ENCODE assay signal across 35 cellular contexts in genomic region chr16:35642322-35642835, GRCh38.
DNase-seq lines count a peak whose midpoint lies in the region; ATAC-seq and TF ChIP-seq lines count a peak whose summit lies in the region.
"Had no signal": no experiment of that assay in that cellular context is flagged by ENCODE, and none has a peak within 500 bp of the region (broad histone marks: within the 10 kb centered on the region; RNA-seq: fewer than 3 reads in every experiment).

No MANE protein-coding gene starts in this region.

- no peak overlapping the region for H3K4me2 ChIP-seq in trophoblast cell (ENCODE audit: low read length)
- H3K4me2 ChIP-seq: A549; BLaER1; BLaER1 treated with 17β-estradiol and CSF1 and Interleukin-3, amounts not matched to agents 10 nM and 100 nM had no signal

- no peak overlapping the region for H2AFZ ChIP-seq in trophoblast cell (ENCODE audit: insufficient read depth, low read length, poor library complexity)

- no peak for TF ChIP-seq EP300 in esophagus muscularis mucosa (IDR thresholded peaks at IDR 0.05)

- no peak overlapping the region for H3K9ac ChIP-seq in trophoblast cell (ENCODE audit: low read length)
- H3K9ac ChIP-seq: BLaER1; BLaER1 treated with 17β-estradiol and CSF1 and Interleukin-3, amounts not matched to agents 10 nM and 100 nM had no signal

- H4K8ac ChIP-seq in trophoblast cell (ENCODE audit: low read depth, low read length): no peak overlapping the region

- H3K36me3 Mint-ChIP-seq in osteocyte (ENCODE audit: unreplicated experiment): no peaks in the 10 kb centered on the region
- H3K36me3 Mint-ChIP-seq in stimulated activated naive B cell treated with anti-CD40 and anti-IgM and Interleukin-4, amounts not matched to agents 10 μg/mL and 1 μg/mL and 100 μg/mL, for 72 hours: no peaks in the 10 kb centered on the region
- H3K36me3 Mint-ChIP-seq: CD14-positive monocyte; CD4-positive, alpha-beta memory T cell; CD4-positive, CD25-positive, alpha-beta regulatory T cell; CD8-positive, alpha-beta memory T cell; CD8-positive, alpha-beta T cell had no signal

- no peak overlapping the region for H4K12ac ChIP-seq in trophoblast cell (ENCODE audit: low read depth, low read length)

- H3K4me1 ChIP-seq in esophagus muscularis mucosa (no peaks in the 10 kb centered on the region), trophoblast cell (ENCODE audit: control insufficient read depth in 1 of 2, insufficient read depth in 2 of 2, low read length in 2 of 2) (no peaks in the 10 kb centered on the region)
- H3K4me1 ChIP-seq: A549, BE2C, Caco-2 had no signal

- H3K9me3 Mint-ChIP-seq in osteocyte (ENCODE audit: unreplicated experiment): peaks cover 60% of the 10 kb centered on the region
- peaks cover 15 to 22% of the 10 kb centered on the region in 2 donors for H3K9me3 Mint-ChIP-seq in stimulated activated naive B cell treated with anti-CD40 and anti-IgM and Interleukin-4, amounts not matched to agents 10 μg/mL and 1 μg/mL and 100 μg/mL, for 72 hours

- H3K23ac ChIP-seq in trophoblast cell (ENCODE audit: low read length): no peak overlapping the region

- no peak for TF ChIP-seq POLR2A in esophagus muscularis mucosa (IDR thresholded peaks at IDR 0.05; ENCODE audit: low read depth)

- H3K27ac ChIP-seq in coronary artery: no peak overlapping the region
- H3K27ac ChIP-seq in esophagus muscularis mucosa (replicated peaks in 1 of 4): no peak overlapping the region
- H3K27ac ChIP-seq in trophoblast cell (ENCODE audit: low read depth, low read length): no peak overlapping the region
- H3K27ac ChIP-seq: 22Rv1; A549; BLaER1; BLaER1 treated with 17β-estradiol and CSF1 and Interleukin-3, amounts not matched to agents 10 nM and 100 nM; C4-2B had no signal

- TF ChIP-seq CTCF in coronary artery (IDR thresholded peaks at IDR 0.05) (no peak), esophagus muscularis mucosa (IDR thresholded peaks at IDR 0.05) (no peak), osteocyte (IDR thresholded peaks at IDR 0.05) (no peak)

- no peaks in the 10 kb centered on the region for H3K36me3 ChIP-seq in esophagus muscularis mucosa
- no peaks in the 10 kb centered on the region for H3K36me3 ChIP-seq in trophoblast cell (ENCODE audit: control insufficient read depth in 1 of 2, insufficient read depth in 2 of 2, low read length in 2 of 2)
- H3K36me3 ChIP-seq: BE2C; BLaER1; BLaER1 treated with 17β-estradiol and CSF1 and Interleukin-3, amounts not matched to agents 10 nM and 100 nM had no signal

- intact Hi-C loops in esophagus muscularis mucosa (cut with DNase I) (no loop called here), head of caudate nucleus (cut with DNase I) (no loop called here)

- no peak overlapping the region for H2AK5ac ChIP-seq in trophoblast cell (ENCODE audit: low read length)

- no peak overlapping the region for H3K27ac Mint-ChIP-seq in osteocyte (ENCODE audit: unreplicated experiment)
- H3K27ac Mint-ChIP-seq in stimulated activated naive B cell treated with anti-CD40 and anti-IgM and Interleukin-4, amounts not matched to agents 10 μg/mL and 1 μg/mL and 100 μg/mL, for 72 hours: no peak overlapping the region
- H3K27ac Mint-ChIP-seq: B cell; CD14-positive monocyte; CD4-positive, alpha-beta memory T cell; CD4-positive, alpha-beta T cell; CD4-positive, CD25-positive, alpha-beta regulatory T cell; CD8-positive, alpha-beta memory T cell; CD8-positive, alpha-beta T cell had no signal

- H3K27me3 Mint-ChIP-seq in osteocyte (ENCODE audit: unreplicated experiment): no peaks in the 10 kb centered on the region
- H3K27me3 Mint-ChIP-seq in stimulated activated naive B cell treated with anti-CD40 and anti-IgM and Interleukin-4, amounts not matched to agents 10 μg/mL and 1 μg/mL and 100 μg/mL, for 72 hours: no peaks in the 10 kb centered on the region
- H3K27me3 Mint-ChIP-seq: B cell; CD4-positive, alpha-beta memory T cell; CD4-positive, alpha-beta T cell; CD4-positive, CD25-positive, alpha-beta regulatory T cell; CD8-positive, alpha-beta memory T cell had no signal

- H3K4me3 Mint-ChIP-seq in osteocyte (ENCODE audit: unreplicated experiment): no peak overlapping the region
- H3K4me3 Mint-ChIP-seq in stimulated activated naive B cell treated with anti-CD40 and anti-IgM and Interleukin-4, amounts not matched to agents 10 μg/mL and 1 μg/mL and 100 μg/mL, for 72 hours: no peak overlapping the region
- H3K4me3 Mint-ChIP-seq: B cell; CD14-positive monocyte; CD4-positive, alpha-beta memory T cell; CD4-positive, alpha-beta T cell; CD4-positive, CD25-positive, alpha-beta regulatory T cell; CD8-positive, alpha-beta memory T cell; CD8-positive, alpha-beta T cell had no signal

- no peaks in the 10 kb centered on the region for H3K79me2 ChIP-seq in trophoblast cell (ENCODE audit: control insufficient read depth, insufficient read depth, low read length, poor library complexity)

- no peaks in the 10 kb centered on the region for H3K79me1 ChIP-seq in trophoblast cell (ENCODE audit: low read length)

- H2BK120ac ChIP-seq in trophoblast cell (ENCODE audit: insufficient read depth, low read length, poor library complexity): no peak overlapping the region

- no peak overlapping the region for H3K4ac ChIP-seq in trophoblast cell (ENCODE audit: low read depth, low read length)

- no peak overlapping the region for H2BK5ac ChIP-seq in trophoblast cell (ENCODE audit: low read depth, low read length, poor library complexity)

- H4K91ac ChIP-seq in trophoblast cell (ENCODE audit: low read depth, low read length): no peak overlapping the region

- no peaks in the 10 kb centered on the region for H3K4me1 Mint-ChIP-seq in osteocyte (ENCODE audit: unreplicated experiment)
- no peaks in the 10 kb centered on the region for H3K4me1 Mint-ChIP-seq in stimulated activated naive B cell treated with anti-CD40 and anti-IgM and Interleukin-4, amounts not matched to agents 10 μg/mL and 1 μg/mL and 100 μg/mL, for 72 hours
- H3K4me1 Mint-ChIP-seq: B cell; CD14-positive monocyte; CD4-positive, CD25-positive, alpha-beta regulatory T cell; CD8-positive, alpha-beta memory T cell had no signal

- H3K4me3 ChIP-seq in coronary artery (no peak overlapping the region), esophagus muscularis mucosa (no peak overlapping the region), trophoblast cell (ENCODE audit: low read depth, low read length) (peak overlapping the region; percentile 42)
- H3K4me3 ChIP-seq: A549; BLaER1; BLaER1 treated with 17β-estradiol and CSF1 and Interleukin-3, amounts not matched to agents 10 nM and 100 nM had no signal

- H2BK12ac ChIP-seq in trophoblast cell (ENCODE audit: low read length): no peak overlapping the region

- 57% methylated on average over 3 of the region's 4 CpGs for WGBS in esophagus muscularis mucosa
- no CpG with 5 or more reads among the region's 4 CpGs for WGBS in trophoblast cell (ENCODE audit: extremely low coverage, insufficient coverage, insufficient read length)

- H3K27me3 ChIP-seq in esophagus muscularis mucosa (peaks cover 0 to 8% (median 0%) of the 10 kb centered on the region in 4 donors), trophoblast cell (ENCODE audit: insufficient read depth, low read length) (no peaks in the 10 kb centered on the region)
- H3K27me3 ChIP-seq: BE2C; BLaER1; BLaER1 treated with 17β-estradiol and CSF1 and Interleukin-3, amounts not matched to agents 10 nM and 100 nM had no signal

- H3K18ac ChIP-seq in trophoblast cell (ENCODE audit: low read length): no peak overlapping the region

- ATAC-seq in stimulated activated naive B cell treated with anti-CD40 and anti-IgM and Interleukin-4, amounts not matched to agents 10 μg/mL and 1 μg/mL and 100 μg/mL, for 72 hours (replicated peaks): no peak
- ATAC-seq: A549; CD8-positive, alpha-beta T cell had no signal

- H3K9me3 ChIP-seq in esophagus muscularis mucosa: peaks cover 0 to 10% (median 8%) of the 10 kb centered on the region in 4 donors
- peaks cover 52% of the 10 kb centered on the region for H3K9me3 ChIP-seq in trophoblast cell (ENCODE audit: insufficient read depth, low read depth, low read length)
- H3K9me3 ChIP-seq: A549, BE2C, BLaER1, Caco-2 had no signal

- no peak overlapping the region for H3K14ac ChIP-seq in trophoblast cell (ENCODE audit: low read length)

- peak; percentile 53 for DNase-seq in coronary artery (ENCODE audit: low spot score)
- DNase-seq in esophagus muscularis mucosa (ENCODE audit: extremely low spot score): peak; percentile 85
- DNase-seq in osteocyte (ENCODE audit: extremely low spot score, unreplicated experiment): peak; percentile 75
- no peak for DNase-seq in trophoblast cell
- no peak for DNase-seq in amygdala (lab: John Stamatoyannopoulos, UW)
- DNase-seq in stimulated activated CD4-positive, alpha-beta T cell treated with anti-CD3 and anti-CD28 coated beads, Interleukin-2, amount 100 ng/mL, for 48 hours: no peak
- DNase-seq in stimulated activated naive B cell treated with anti-CD40 and anti-IgM and Interleukin-4, amounts not matched to agents 10 μg/mL and 1 μg/mL and 100 μg/mL, for 72 hours: no peak
- no peak for DNase-seq in head of caudate nucleus
- DNase-seq: 8988T; ACHN; AML-193; BE2C; C1 segment of cervical spinal cord; Caco-2; Calu3; CD4-positive, alpha-beta memory T cell; CD4-positive, alpha-beta T cell; CD4-positive, CD25-positive, alpha-beta regulatory T cell; CD8-positive, alpha-beta memory T cell; CD8-positive, alpha-beta T cell; COR-L47; DMS 273 treated with DMSO at 0.1 percent for 48 hours; DMS153; DMS53; DMS79; DMS79 treated with DMSO at 0.1 percent for 48 hours; DND-41; EL had no signal

Comparison
In these comparisons a context has a peak if more than half of its experiments do, and no peak if none do; other contexts are left out.
1. DNase-seq: peak in coronary artery (single experiment), esophagus muscularis mucosa (single experiment) and osteocyte (single experiment); none in trophoblast cell (0 of 2), amygdala (0 of 56), stimulated activated CD4-positive, alpha-beta T cell treated with anti-CD3 and anti-CD28 coated beads, Interleukin-2, amount 100 ng/mL, for 48 hours (0 of 2), stimulated activated naive B cell treated with anti-CD40 and anti-IgM and Interleukin-4, amounts not matched to agents 10 μg/mL and 1 μg/mL and 100 μg/mL, for 72 hours (single experiment) and head of caudate nucleus (0 of 42).